1 cellular context compared by ENCODE assay signal in genomic region chr12:21438643-21439042, GRCh38.
TF ChIP-seq lines count a peak whose summit lies in the region.

No MANE protein-coding gene starts in this region.

TF ChIP-seq in HEK293, 187 proteins besides CTCF, POLR2A, EP300 and RAD21 (continued from another document):
- no peak for TF ChIP-seq ZNF280D (tag by site-specific recombination; IDR thresholded peaks at IDR 0.05)
- no peak for TF ChIP-seq ZNF610 (tag by site-specific recombination; IDR thresholded peaks at IDR 0.05; ENCODE audit: borderline replicate concordance)
- TF ChIP-seq ZNF830 (tag by site-specific recombination; IDR thresholded peaks at IDR 0.05; ENCODE audit: low read depth), result no peak
- TF ChIP-seq INSM2 (tag by site-specific recombination; IDR thresholded peaks at IDR 0.05), result no peak
- no peak for TF ChIP-seq REST (tag by site-specific recombination; IDR thresholded peaks at IDR 0.05)
- TF ChIP-seq ZNF311 (tag by site-specific recombination; IDR thresholded peaks at IDR 0.05; ENCODE audit: borderline replicate concordance), result no peak
- no peak for TF ChIP-seq HOXD13 (CRISPR knock-in tag; IDR thresholded peaks at IDR 0.05; ENCODE audit: borderline replicate concordance)
- TF ChIP-seq REPIN1 (tag by site-specific recombination; IDR thresholded peaks at IDR 0.05; ENCODE audit: low read depth), result no peak
- TF ChIP-seq ZNF621 (tag by site-specific recombination; IDR thresholded peaks at IDR 0.05), result no peak
- no peak for TF ChIP-seq KLF8 (tag by site-specific recombination; IDR thresholded peaks at IDR 0.05)
TF ChIP-seq in HEK293: peak in this region for 0.
